8 cellular contexts compared by ENCODE assay signal in genomic region chr10:126905776-126906703, GRCh38. TPM values are rescaled to one million over a fixed set of nuclear protein-coding genes. Genes with fewer than 3 reads are reported as not detected.
DNase-seq lines count a peak whose midpoint lies in the region; ATAC-seq and TF ChIP-seq lines count a peak whose summit lies in the region.

No MANE protein-coding gene starts in this region.

- H3K27me3 ChIP-seq in left ventricle myocardium inferior (ENCODE audit: low read depth) (no peaks in the 10 kb centered on the region), psoas muscle (ENCODE audit: insufficient read depth in 3 of 3, low read length in 2 of 3) (peaks cover 0 to 30% (median 10%) of the 10 kb centered on the region in 3 donors)

- H3K27ac ChIP-seq in left ventricle myocardium inferior (replicated peaks) (peak overlapping the region; percentile 88), psoas muscle (peak overlapping the region; percentile 68)

- WGBS in psoas muscle, 3 donors: 11 to 20% (median 18%) methylated on average over 57 to 84 of the region's 84 CpGs

- H3K4me3 ChIP-seq in left ventricle myocardium inferior (peak overlapping the region; percentile 89), psoas muscle (peak overlapping the region; percentile 66)

- H3K36me3 Mint-ChIP-seq in activated T-helper 17 cell treated with anti-CD3 and anti-CD28 coated beads, Interleukin-2, amount 50 U/mL, for 72 hours (ENCODE audit: low read depth): no peaks in the 10 kb centered on the region

- H3K27ac Mint-ChIP-seq in activated T-helper 17 cell treated with anti-CD3 and anti-CD28 coated beads, Interleukin-2, amount 50 U/mL, for 72 hours: no peak overlapping the region

- peaks cover 49% of the 10 kb centered on the region for H3K4me1 ChIP-seq in left ventricle myocardium inferior
- no peaks in the 10 kb centered on the region for H3K4me1 ChIP-seq in psoas muscle

- H3K4me1 Mint-ChIP-seq in activated T-helper 17 cell treated with anti-CD3 and anti-CD28 coated beads, Interleukin-2, amount 50 U/mL, for 72 hours: no peaks in the 10 kb centered on the region

- no peaks in the 10 kb centered on the region for H3K9me3 Mint-ChIP-seq in activated T-helper 17 cell treated with anti-CD3 and anti-CD28 coated beads, Interleukin-2, amount 50 U/mL, for 72 hours

- H3K4me3 Mint-ChIP-seq in activated T-helper 17 cell treated with anti-CD3 and anti-CD28 coated beads, Interleukin-2, amount 50 U/mL, for 72 hours: peak overlapping the region; percentile 33

- ATAC-seq in activated T-helper 17 cell treated with anti-CD3 and anti-CD28 coated beads, Interleukin-2, amount 50 U/mL, for 72 hours (replicated peaks): no peak
- peak in 2 of 4 donors; percentile 36 to 37 for ATAC-seq in psoas muscle
- ATAC-seq in HG03039 (IDR thresholded peaks at IDR 0.05; ENCODE audit: unreplicated experiment): no peak
- no peak for ATAC-seq in HG03442 (IDR thresholded peaks at IDR 0.05; ENCODE audit: unreplicated experiment)
- no peak for ATAC-seq in GM21737 (IDR thresholded peaks at IDR 0.05; ENCODE audit: unreplicated experiment)

- TF ChIP-seq CTCF in left ventricle myocardium inferior (IDR thresholded peaks at IDR 0.05; ENCODE audit: borderline replicate concordance): no peak
- no peak for TF ChIP-seq CTCF in psoas muscle (IDR thresholded peaks at IDR 0.05)

- H3K27me3 Mint-ChIP-seq in activated T-helper 17 cell treated with anti-CD3 and anti-CD28 coated beads, Interleukin-2, amount 50 U/mL, for 72 hours: peaks cover 22% of the 10 kb centered on the region

- H3K9me3 ChIP-seq in left ventricle myocardium inferior (replicated peaks) (no peaks in the 10 kb centered on the region), psoas muscle (no peaks in the 10 kb centered on the region)

- DNase-seq in ELF-1 (ENCODE audit: low read depth, low spot score): peak; percentile 83
- DNase-seq in left ventricle myocardium inferior: peak; percentile 41
- DNase-seq in psoas muscle: no peak
- no peak for DNase-seq in DMS79 (lab: John Stamatoyannopoulos, UW)

- H3K36me3 ChIP-seq in left ventricle myocardium inferior (no peaks in the 10 kb centered on the region), psoas muscle (ENCODE audit: insufficient read depth in 1 of 2, low read depth in 1 of 2) (no peaks in the 10 kb centered on the region)

- intact Hi-C loops in left ventricle myocardium inferior (cut with micrococcal nuclease): no loop called here
- intact Hi-C loops in psoas muscle (cut with DNase I): no loop called here

RNA-seq across cellular contexts. Expression of gene DOCK1, which starts 0.8 kb away (rescaled TPM):
- total RNA-seq in activated T-helper 17 cell treated with anti-CD3 and anti-CD28 coated beads, Interleukin-2, amount 50 U/mL, for 72 hours: under 1 TPM; 0.34 to 0.67 TPM
- total RNA-seq in left ventricle myocardium inferior (16.8 TPM), psoas muscle (10 to 100 TPM in 1 of 4 donors, 1 to 10 TPM in 3; 5.4 to 11.3 (median 6.7) TPM)
- polyA plus RNA-seq in psoas muscle: 1 to 10 TPM; 2.1 to 3.5 (median 2.4) TPM

Comparison
In these comparisons a context has a peak if more than half of its experiments do, and no peak if none do; other contexts are left out.
1. DNase-seq: peak in ELF-1 (single experiment) and left ventricle myocardium inferior (single experiment); none in psoas muscle (0 of 2) and DMS79 (single experiment).